Comparison of ENCODE assay signal across 18 cellular contexts in genomic region chr14:64109821-64110554, GRCh38.
DNase-seq lines count a peak whose midpoint lies in the region; ATAC-seq, FAIRE-seq and TF ChIP-seq lines count a peak whose summit lies in the region.
"Had no signal": no experiment of that assay in that cellular context is flagged by ENCODE, and none has a peak within 500 bp of the region (broad histone marks: within the 10 kb centered on the region; RNA-seq: fewer than 3 reads in every experiment).

No MANE protein-coding gene starts in this region.

- H3K4me3 ChIP-seq in cardiac fibroblast (replicated peaks in 1 of 2; ENCODE audit: low read depth in 2 of 2, low read length in 2 of 2) (no peak overlapping the region), keratinocyte (ENCODE audit: control insufficient read depth in 2 of 3, extremely low read depth in 1 of 3, insufficient read depth in 2 of 3, low read depth in 1 of 3, low read length in 3 of 3) (no peak overlapping the region)
- H3K4me3 ChIP-seq: lower lobe of right lung, pancreas, vagina had no signal

- peaks cover 11% of the 10 kb centered on the region for H3K4me1 ChIP-seq in keratinocyte (ENCODE audit: control insufficient read depth, extremely low read depth, insufficient read depth, low read length)
- H3K4me1 ChIP-seq: lower lobe of right lung, vagina had no signal

- no peak overlapping the region for H3K9ac ChIP-seq in keratinocyte (ENCODE audit: control insufficient read depth, extremely low read depth, insufficient read depth, low read length)

- H3K9me3 Mint-ChIP-seq in Calu3 (ENCODE audit: low read depth, unreplicated experiment) = no peaks in the 10 kb centered on the region
- H3K9me3 Mint-ChIP-seq: activated T-helper 2 cell treated with anti-CD3 and anti-CD28 coated beads, Interferon-gamma antibody, Interleukin-2, Interleukin-4, amounts not matched to agents 10 μg/mL and 5 μg/mL and 100 μg/mL, durations not matched to agents 14 hours and 24 hours and 36 hours; effector memory CD8-positive, alpha-beta T cell had no signal

- no peak overlapping the region for H3K27ac ChIP-seq in keratinocyte (ENCODE audit: control insufficient read depth, insufficient read depth, low read length)
- H3K27ac ChIP-seq: lower lobe of right lung, vagina had no signal

- no peaks in the 10 kb centered on the region for H3K9me1 ChIP-seq in keratinocyte (ENCODE audit: control insufficient read depth, extremely low read depth, insufficient read depth, low read length)

- TF ChIP-seq CTCF in Calu3 (IDR thresholded peaks at IDR 0.05; ENCODE audit: unreplicated experiment) (no peak), cardiac fibroblast (IDR thresholded peaks at IDR 0.05; ENCODE audit: low read depth, low read length) (no peak), keratinocyte (optimal IDR thresholded peaks at IDR 0.05 in 1 of 3, IDR thresholded peaks at IDR 0.05 in 1 of 3, conservative IDR thresholded peaks at IDR 0.05 in 1 of 3; ENCODE audit: extremely low read depth in 1 of 3, insufficient read depth in 2 of 3, low read length in 3 of 3) (no peak)

- H3K4me1 Mint-ChIP-seq in Calu3 (ENCODE audit: low read depth, unreplicated experiment) = peaks cover 13% of the 10 kb centered on the region

- CTCF ChIA-PET in Calu3 (lab: Charles Lee) = interaction anchor here (0.7 kb wide), 1 partner anchor 16 kb away, joined by 3 read pairs; no protein-coding TSS in a partner anchor

- no peak overlapping the region for H3K4me2 ChIP-seq in keratinocyte (ENCODE audit: control insufficient read depth, extremely low read depth, insufficient read depth, low read depth, low read length)

- intact Hi-C loops in Calu3 (cut with micrococcal nuclease; ENCODE audit: unreplicated experiment) = loop anchor here (5.0 kb wide), 1 partner anchor 48 kb away; no protein-coding TSS in a partner anchor

- H4K20me1 ChIP-seq in keratinocyte (ENCODE audit: control insufficient read depth, extremely low read depth, insufficient read depth, low read length) = no peaks in the 10 kb centered on the region

- no peaks in the 10 kb centered on the region for H3K27me3 Mint-ChIP-seq in Calu3 (ENCODE audit: unreplicated experiment)
- H3K27me3 Mint-ChIP-seq: effector memory CD8-positive, alpha-beta T cell had no signal

- peaks cover 2% of the 10 kb centered on the region in 2 experiments for H3K36me3 ChIP-seq in keratinocyte (ENCODE audit: control insufficient read depth in 2 of 2, extremely low read depth in 1 of 2, insufficient read depth in 2 of 2, low read length in 2 of 2)
- H3K36me3 ChIP-seq: pancreas had no signal

- H3K79me2 ChIP-seq in keratinocyte (ENCODE audit: control insufficient read depth, insufficient read depth, low read length) = no peaks in the 10 kb centered on the region

- H3K4me3 Mint-ChIP-seq in Calu3 (ENCODE audit: low read depth, unreplicated experiment) = no peak overlapping the region
- H3K4me3 Mint-ChIP-seq: effector memory CD8-positive, alpha-beta T cell had no signal

- H3K36me3 Mint-ChIP-seq in Calu3 (ENCODE audit: insufficient read depth, unreplicated experiment) = peaks cover 32% of the 10 kb centered on the region

- no peak overlapping the region for H2AFZ ChIP-seq in keratinocyte (ENCODE audit: control insufficient read depth, low read length)

- DNase-seq in Calu3 (no peak), LHCN-M2 (ENCODE audit: low read depth) (peak; percentile 32), cardiac fibroblast (ENCODE audit: low read depth in 2 of 2) (peak; percentile 6 to 56), keratinocyte (ENCODE audit: low read depth, low spot score) (no peak), NCI-H774 (lab: John Stamatoyannopoulos, UW) (no peak), NCI-H2196 (lab: John Stamatoyannopoulos, UW; ENCODE audit: unreplicated experiment) (no peak), occipital lobe (lab: John Stamatoyannopoulos, UW) (no peak)
- DNase-seq: DND-41; effector memory CD8-positive, alpha-beta T cell; lower lobe of right lung; NCI-H1417; NCI-H2171; NCI-H748 treated with DMSO at 0.1 percent for 48 hours; pancreas; T1000 had no signal

- H3K27ac Mint-ChIP-seq in Calu3 (ENCODE audit: unreplicated experiment) = peak overlapping the region; percentile 66
- H3K27ac Mint-ChIP-seq: activated T-helper 2 cell treated with anti-CD3 and anti-CD28 coated beads, Interferon-gamma antibody, Interleukin-2, Interleukin-4, amounts not matched to agents 10 μg/mL and 5 μg/mL and 100 μg/mL, durations not matched to agents 14 hours and 24 hours and 36 hours had no signal

- no TSS peak for BruUV-seq in Calu3 (replicated peaks; lab: Mats Ljungman, UMichigan)

- peak; percentile 59 for FAIRE-seq in keratinocyte (lab: Jason Lieb, UNC)
- FAIRE-seq: pancreas had no signal

- dilution Hi-C loops in keratinocyte (cut with MboI; ENCODE audit: extremely low pct_ligation_motif_present, low sequenced_read_pairs) = no loop called here

- no peak for ATAC-seq in GM21526 (IDR thresholded peaks at IDR 0.05; ENCODE audit: low FRiP score, unreplicated experiment)
- ATAC-seq: effector memory CD8-positive, alpha-beta T cell; lower lobe of right lung had no signal

- H3K9me3 ChIP-seq in keratinocyte (ENCODE audit: control insufficient read depth, low read depth, low read length) = no peaks in the 10 kb centered on the region
- H3K9me3 ChIP-seq: lower lobe of right lung, pancreas, vagina had no signal

- no peaks in the 10 kb centered on the region for H3K27me3 ChIP-seq in keratinocyte (ENCODE audit: control insufficient read depth, extremely low read depth, insufficient read depth, low read length)
- H3K27me3 ChIP-seq: pancreas, vagina had no signal

Comparison
In these comparisons a context has a peak if more than half of its experiments do, and no peak if none do; other contexts are left out.
1. DNase-seq: peak in LHCN-M2 (single experiment) and cardiac fibroblast (2 of 2); none in Calu3 (single experiment), keratinocyte (single experiment), NCI-H774 (single experiment), NCI-H2196 (single experiment) and occipital lobe (single experiment).